12 cellular contexts compared by ENCODE assay signal in genomic region chr18:35827275-35827929, GRCh38.
A peak's percentile ranks its signal among the peaks of the same experiment; 100 is the strongest.
DNase-seq lines count a peak whose midpoint lies in the region; ATAC-seq and TF ChIP-seq lines count a peak whose summit lies in the region.
"Had no signal": no experiment of that assay in that cellular context is flagged by ENCODE, and none has a peak within 500 bp of the region (broad histone marks: within the 10 kb centered on the region; RNA-seq: fewer than 3 reads in every experiment).

No MANE protein-coding gene starts in this region.

- peaks cover 16 to 32% of the 10 kb centered on the region in 2 donors for H3K9me3 Mint-ChIP-seq in activated naive CD4-positive, alpha-beta T cell treated with anti-CD3 and anti-CD28 coated beads, Interleukin-2, amount 50 U/mL, for 72 hours
- peaks cover 19 to 22% of the 10 kb centered on the region in 2 donors for H3K9me3 Mint-ChIP-seq in stimulated activated naive B cell treated with anti-CD40 and anti-IgM and Interleukin-4, amounts not matched to agents 10 μg/mL and 1 μg/mL and 100 μg/mL, for 72 hours
- H3K9me3 Mint-ChIP-seq: effector memory CD8-positive, alpha-beta T cell had no signal

- peak; percentile 63 to 93 for ATAC-seq in activated naive CD4-positive, alpha-beta T cell treated with anti-CD3 and anti-CD28 coated beads, Interleukin-2, amount 50 U/mL, for 72 hours
- peak; percentile 60 to 67 for ATAC-seq in stimulated activated naive B cell treated with anti-CD40 and anti-IgM and Interleukin-4, amounts not matched to agents 10 μg/mL and 1 μg/mL and 100 μg/mL, for 72 hours (replicated peaks)
- ATAC-seq in GM18873 (IDR thresholded peaks at IDR 0.05; ENCODE audit: low FRiP score, unreplicated experiment): no peak
- ATAC-seq: effector memory CD8-positive, alpha-beta T cell had no signal

- H3K27ac Mint-ChIP-seq in activated naive CD4-positive, alpha-beta T cell treated with anti-CD3 and anti-CD28 coated beads, Interleukin-2, amount 50 U/mL, for 72 hours: peak overlapping the region in 1 of 2 donors; percentile 2
- H3K27ac Mint-ChIP-seq in stimulated activated naive B cell treated with anti-CD40 and anti-IgM and Interleukin-4, amounts not matched to agents 10 μg/mL and 1 μg/mL and 100 μg/mL, for 72 hours: no peak overlapping the region
- H3K27ac Mint-ChIP-seq: effector memory CD8-positive, alpha-beta T cell; memory B cell had no signal

- TF ChIP-seq CTCF in GM10266 (IDR thresholded peaks at IDR 0.05; ENCODE audit: control insufficient read depth, insufficient read depth, low read depth, missing control alignments): no peak

- peaks cover 10 to 12% of the 10 kb centered on the region in 2 donors for H3K27me3 Mint-ChIP-seq in stimulated activated naive B cell treated with anti-CD40 and anti-IgM and Interleukin-4, amounts not matched to agents 10 μg/mL and 1 μg/mL and 100 μg/mL, for 72 hours
- H3K27me3 Mint-ChIP-seq: memory B cell had no signal

- peaks cover 11 to 31% of the 10 kb centered on the region in 2 donors for H3K36me3 Mint-ChIP-seq in activated naive CD4-positive, alpha-beta T cell treated with anti-CD3 and anti-CD28 coated beads, Interleukin-2, amount 50 U/mL, for 72 hours
- H3K36me3 Mint-ChIP-seq in stimulated activated naive B cell treated with anti-CD40 and anti-IgM and Interleukin-4, amounts not matched to agents 10 μg/mL and 1 μg/mL and 100 μg/mL, for 72 hours: peaks cover 3 to 9% of the 10 kb centered on the region in 2 donors

- DNase-seq in activated naive CD4-positive, alpha-beta T cell treated with anti-CD3 and anti-CD28 coated beads, Interleukin-2, amount 50 U/mL, for 72 hours (ENCODE audit: low spot score in 2 of 2): no peak
- DNase-seq in activated naive CD4-positive, alpha-beta T cell treated with anti-CD3 and anti-CD28 coated beads, Interleukin-2, amount 50 U/mL, for 16 hours: no peak
- peak; percentile 28 for DNase-seq in NCI-H128 (lab: John Stamatoyannopoulos, UW; ENCODE audit: unreplicated experiment)
- DNase-seq in astrocyte of the hippocampus (ENCODE audit: low read depth, low spot score): peak; percentile 33
- no peak for DNase-seq in stimulated activated naive B cell treated with anti-CD40 and anti-IgM and Interleukin-4, amounts not matched to agents 10 μg/mL and 1 μg/mL and 100 μg/mL, for 72 hours
- DNase-seq in foreskin melanocyte: no peak
- no peak for DNase-seq in GM10266 (ENCODE audit: extremely low spot score)
- DNase-seq: activated T-cell treated with anti-CD3 and anti-CD28 coated beads, Interleukin-2, amount 50 U/mL, for 4 hours; DND-41; effector memory CD8-positive, alpha-beta T cell had no signal

- H3K4me1 Mint-ChIP-seq in stimulated activated naive B cell treated with anti-CD40 and anti-IgM and Interleukin-4, amounts not matched to agents 10 μg/mL and 1 μg/mL and 100 μg/mL, for 72 hours: peaks cover 4 to 17% of the 10 kb centered on the region in 2 donors

- H3K4me3 Mint-ChIP-seq in stimulated activated naive B cell treated with anti-CD40 and anti-IgM and Interleukin-4, amounts not matched to agents 10 μg/mL and 1 μg/mL and 100 μg/mL, for 72 hours: no peak overlapping the region
- H3K4me3 Mint-ChIP-seq: activated T-cell treated with anti-CD3 and anti-CD28 coated beads, Interleukin-2, amount 50 U/mL, for 4 hours; effector memory CD8-positive, alpha-beta T cell; memory B cell had no signal

Comparison
In these comparisons a context has a peak if more than half of its experiments do, and no peak if none do; other contexts are left out.
1. DNase-seq: peak in NCI-H128 (single experiment) and astrocyte of the hippocampus (single experiment); none in activated naive CD4-positive, alpha-beta T cell treated with anti-CD3 and anti-CD28 coated beads, Interleukin-2, amount 50 U/mL, for 72 hours (0 of 2), activated naive CD4-positive, alpha-beta T cell treated with anti-CD3 and anti-CD28 coated beads, Interleukin-2, amount 50 U/mL, for 16 hours (single experiment), stimulated activated naive B cell treated with anti-CD40 and anti-IgM and Interleukin-4, amounts not matched to agents 10 μg/mL and 1 μg/mL and 100 μg/mL, for 72 hours (single experiment), foreskin melanocyte (single experiment) and GM10266 (single experiment).